In the genomic region with DNA sequence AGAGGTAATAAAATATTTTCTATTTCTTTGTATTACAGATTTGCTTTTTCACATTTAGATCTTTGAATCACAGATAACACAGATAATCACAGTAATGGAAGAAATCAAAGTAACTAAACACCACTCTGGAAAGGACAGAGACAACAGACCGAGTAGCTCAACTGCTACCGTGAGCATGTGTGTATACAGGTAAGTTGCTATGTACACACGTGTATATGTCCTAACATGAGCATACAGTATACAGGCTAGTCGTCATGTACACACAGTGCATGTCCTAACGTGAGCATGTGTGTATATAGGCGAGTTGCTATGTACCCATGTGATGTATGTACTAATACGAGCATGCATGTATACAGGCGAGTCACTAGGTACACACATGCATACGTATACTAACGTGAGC, we compare ENCODE assay signal across 1 cellular context.
TF ChIP-seq lines count a peak whose summit lies in the region.

No MANE protein-coding gene starts in this region.

TF ChIP-seq in HepG2, 621 proteins besides CTCF, POLR2A, EP300 and RAD21 (continued from another document):
- TF ChIP-seq, protein P1, sequence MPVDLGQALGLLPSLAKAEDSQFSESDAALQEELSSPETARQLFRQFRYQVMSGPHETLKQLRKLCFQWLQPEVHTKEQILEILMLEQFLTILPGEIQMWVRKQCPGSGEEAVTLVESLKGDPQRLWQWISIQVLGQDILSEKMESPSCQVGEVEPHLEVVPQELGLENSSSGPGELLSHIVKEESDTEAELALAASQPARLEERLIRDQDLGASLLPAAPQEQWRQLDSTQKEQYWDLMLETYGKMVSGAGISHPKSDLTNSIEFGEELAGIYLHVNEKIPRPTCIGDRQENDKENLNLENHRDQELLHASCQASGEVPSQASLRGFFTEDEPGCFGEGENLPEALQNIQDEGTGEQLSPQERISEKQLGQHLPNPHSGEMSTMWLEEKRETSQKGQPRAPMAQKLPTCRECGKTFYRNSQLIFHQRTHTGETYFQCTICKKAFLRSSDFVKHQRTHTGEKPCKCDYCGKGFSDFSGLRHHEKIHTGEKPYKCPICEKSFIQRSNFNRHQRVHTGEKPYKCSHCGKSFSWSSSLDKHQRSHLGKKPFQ (CRISPR knock-in tag; IDR thresholded peaks at IDR 0.05; ENCODE audit: insufficient replicate concordance) = no peak
- TF ChIP-seq, protein P2, sequence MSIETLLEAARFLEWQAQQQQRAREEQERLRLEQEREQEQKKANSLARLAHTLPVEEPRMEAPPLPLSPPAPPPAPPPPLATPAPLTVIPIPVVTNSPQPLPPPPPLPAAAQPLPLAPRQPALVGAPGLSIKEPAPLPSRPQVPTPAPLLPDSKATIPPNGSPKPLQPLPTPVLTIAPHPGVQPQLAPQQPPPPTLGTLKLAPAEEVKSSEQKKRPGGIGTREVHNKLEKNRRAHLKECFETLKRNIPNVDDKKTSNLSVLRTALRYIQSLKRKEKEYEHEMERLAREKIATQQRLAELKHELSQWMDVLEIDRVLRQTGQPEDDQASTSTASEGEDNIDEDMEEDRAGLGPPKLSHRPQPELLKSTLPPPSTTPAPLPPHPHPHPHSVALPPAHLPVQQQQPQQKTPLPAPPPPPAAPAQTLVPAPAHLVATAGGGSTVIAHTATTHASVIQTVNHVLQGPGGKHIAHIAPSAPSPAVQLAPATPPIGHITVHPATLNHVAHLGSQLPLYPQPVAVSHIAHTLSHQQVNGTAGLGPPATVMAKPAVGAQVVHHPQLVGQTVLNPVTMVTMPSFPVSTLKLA (IDR thresholded peaks at IDR 0.05) = peak; percentile 94
- TF ChIP-seq ZFP90 (CRISPR knock-in tag; IDR thresholded peaks at IDR 0.05; ENCODE audit: borderline replicate concordance) = no peak
